In genomic region chr20:24018796-24019195, GRCh38 we compare ENCODE assay signal across 33 cellular contexts. TPM values are rescaled to one million over a fixed set of nuclear protein-coding genes. Genes with fewer than 3 reads are reported as not detected.
DNase-seq lines count a peak whose midpoint lies in the region; ATAC-seq and TF ChIP-seq lines count a peak whose summit lies in the region.
"Had no signal": no experiment of that assay in that cellular context is flagged by ENCODE, and none has a peak within 500 bp of the region (broad histone marks: within the 10 kb centered on the region; RNA-seq: fewer than 3 reads in every experiment).

No MANE protein-coding gene starts in this region.

- peaks cover 16% of the 10 kb centered on the region for H3K4me1 Mint-ChIP-seq in stimulated activated effector memory CD8-positive, alpha-beta T cell treated with anti-CD3 and anti-CD28 coated beads, Interleukin-12 subunit alpha, Interleukin-12 subunit beta, amount 100 ng/mL, for 72 hours
- H3K4me1 Mint-ChIP-seq: memory B cell; stimulated activated memory B cell treated with anti-CD40 and anti-IgM and Interleukin-4, amounts not matched to agents 10 μg/mL and 1 μg/mL and 100 μg/mL, for 72 hours had no signal

- no peak overlapping the region for H3K27ac ChIP-seq in RWPE2 (ENCODE audit: poor library complexity, severe bottlenecking)
- H3K27ac ChIP-seq in upper lobe of right lung: no peak overlapping the region
- H3K27ac ChIP-seq: adrenal gland, esophagus muscularis mucosa, gastroesophageal sphincter, HL-60, right atrium auricular region, spleen, suprapubic skin, WERI-Rb-1 had no signal

- intact Hi-C loops in upper lobe of right lung (cut with DNase I): no loop called here

- H3K9me3 ChIP-seq in RWPE2 (ENCODE audit: severe bottlenecking): no peaks in the 10 kb centered on the region
- H3K9me3 ChIP-seq in upper lobe of right lung: no peaks in the 10 kb centered on the region
- H3K9me3 ChIP-seq: adrenal gland, esophagus muscularis mucosa, gastroesophageal sphincter, right atrium auricular region, SK-N-SH, spleen, suprapubic skin had no signal

- ATAC-seq in RWPE2 (ENCODE audit: low read depth) (peak; percentile 91), upper lobe of right lung (peak; percentile 88)
- no peak for ATAC-seq in stimulated activated effector memory CD8-positive, alpha-beta T cell treated with anti-CD3 and anti-CD28 coated beads, Interleukin-12 subunit alpha, Interleukin-12 subunit beta, amount 100 ng/mL, for 72 hours
- ATAC-seq: gastroesophageal sphincter; naive thymus-derived CD8-positive, alpha-beta T cell; stimulated activated memory B cell treated with anti-CD40 and anti-IgM and Interleukin-4, amounts not matched to agents 10 μg/mL and 1 μg/mL and 100 μg/mL, for 72 hours had no signal

- DNase-seq in NCI-H748 (lab: John Stamatoyannopoulos, UW; ENCODE audit: unreplicated experiment): peak; percentile 60
- DNase-seq in NCI-H748 treated with DMSO at 0.1 percent for 48 hours (lab: John Stamatoyannopoulos, UW): no peak
- DNase-seq in RWPE2 (ENCODE audit: low spot score): no peak
- DNase-seq in islet precursor cell: peak; percentile 56
- DNase-seq in upper lobe of right lung: no peak
- no peak for DNase-seq in NCI-H524 (lab: John Stamatoyannopoulos, UW)
- DNase-seq in stimulated activated effector memory CD8-positive, alpha-beta T cell treated with anti-CD3 and anti-CD28 coated beads, Interleukin-12 subunit alpha, Interleukin-12 subunit beta, amount 100 ng/mL, for 72 hours (ENCODE audit: low spot score in 2 of 2): no peak
- no peak for DNase-seq in mesenteric fat pad (ENCODE audit: low spot score)
- DNase-seq: activated CD4-positive, alpha-beta T cell treated with anti-CD3 and anti-CD28 coated beads, Interleukin-2, amount 10 ng/mL, durations not matched to agents 24 days and 14 days; activated naive CD4-positive, alpha-beta T cell; activated T-cell treated with anti-CD3 and anti-CD28 coated beads, Interleukin-2, amount 50 U/mL, for 48 hours; adrenal gland; DND-41; effector CD8-positive, alpha-beta T cell; kidney; naive thymus-derived CD8-positive, alpha-beta T cell; NCI-H2081 treated with DMSO at 0.1 percent for 48 hours; NCI-H510A treated with DMSO at 0.1 percent for 48 hours; RPMI8226; SK-N-SH; spleen; stimulated activated CD4-positive, alpha-beta T cell treated with anti-CD3 and anti-CD28 coated beads, Interleukin-2, amount 100 ng/mL, for 48 hours; WERI-Rb-1 had no signal

- H3K36me3 ChIP-seq in RWPE2 (ENCODE audit: low read depth) (no peaks in the 10 kb centered on the region), upper lobe of right lung (no peaks in the 10 kb centered on the region)
- H3K36me3 ChIP-seq: adrenal gland, esophagus muscularis mucosa, gastroesophageal sphincter, right atrium auricular region, spleen, suprapubic skin, WERI-Rb-1 had no signal

- no peaks in the 10 kb centered on the region for H3K9me3 Mint-ChIP-seq in stimulated activated effector memory CD8-positive, alpha-beta T cell treated with anti-CD3 and anti-CD28 coated beads, Interleukin-12 subunit alpha, Interleukin-12 subunit beta, amount 100 ng/mL, for 72 hours
- H3K9me3 Mint-ChIP-seq: activated CD4-positive, alpha-beta T cell treated with anti-CD3 and anti-CD28 coated beads, Interleukin-2, amount 10 ng/mL, durations not matched to agents 24 days and 14 days; stimulated activated memory B cell treated with anti-CD40 and anti-IgM and Interleukin-4, amounts not matched to agents 10 μg/mL and 1 μg/mL and 100 μg/mL, for 72 hours had no signal

- H3K4me1 ChIP-seq in RWPE2 (ENCODE audit: insufficient read depth, poor library complexity, severe bottlenecking) (peaks cover 5% of the 10 kb centered on the region), upper lobe of right lung (no peaks in the 10 kb centered on the region)
- H3K4me1 ChIP-seq: adrenal gland, esophagus muscularis mucosa, gastroesophageal sphincter, right atrium auricular region, spleen, suprapubic skin had no signal

- TF ChIP-seq CTCF in RWPE2 (IDR thresholded peaks at IDR 0.05; ENCODE audit: poor library complexity, severe bottlenecking) (no peak), upper lobe of right lung (IDR thresholded peaks at IDR 0.05) (no peak)

- H3K27me3 ChIP-seq in RWPE2 (ENCODE audit: insufficient read depth, poor library complexity, severe bottlenecking) (no peaks in the 10 kb centered on the region), upper lobe of right lung (peaks cover 4% of the 10 kb centered on the region)
- H3K27me3 ChIP-seq: adrenal gland, right atrium auricular region had no signal

- no peak overlapping the region for H3K27ac Mint-ChIP-seq in stimulated activated effector memory CD8-positive, alpha-beta T cell treated with anti-CD3 and anti-CD28 coated beads, Interleukin-12 subunit alpha, Interleukin-12 subunit beta, amount 100 ng/mL, for 72 hours
- H3K27ac Mint-ChIP-seq: activated CD4-positive, alpha-beta T cell treated with anti-CD3 and anti-CD28 coated beads, Interleukin-2, amount 10 ng/mL, durations not matched to agents 24 days and 14 days; brain; memory B cell; stimulated activated memory B cell treated with anti-CD40 and anti-IgM and Interleukin-4, amounts not matched to agents 10 μg/mL and 1 μg/mL and 100 μg/mL, for 72 hours had no signal

- no peak overlapping the region for H3K4me3 Mint-ChIP-seq in stimulated activated effector memory CD8-positive, alpha-beta T cell treated with anti-CD3 and anti-CD28 coated beads, Interleukin-12 subunit alpha, Interleukin-12 subunit beta, amount 100 ng/mL, for 72 hours
- H3K4me3 Mint-ChIP-seq: activated CD4-positive, alpha-beta T cell treated with anti-CD3 and anti-CD28 coated beads, Interleukin-2, amount 10 ng/mL, durations not matched to agents 24 days and 14 days; brain; memory B cell; naive thymus-derived CD8-positive, alpha-beta T cell; stimulated activated memory B cell treated with anti-CD40 and anti-IgM and Interleukin-4, amounts not matched to agents 10 μg/mL and 1 μg/mL and 100 μg/mL, for 72 hours had no signal

- H3K36me3 Mint-ChIP-seq in stimulated activated effector memory CD8-positive, alpha-beta T cell treated with anti-CD3 and anti-CD28 coated beads, Interleukin-12 subunit alpha, Interleukin-12 subunit beta, amount 100 ng/mL, for 72 hours: no peaks in the 10 kb centered on the region
- H3K36me3 Mint-ChIP-seq: brain; memory B cell; naive thymus-derived CD8-positive, alpha-beta T cell; stimulated activated memory B cell treated with anti-CD40 and anti-IgM and Interleukin-4, amounts not matched to agents 10 μg/mL and 1 μg/mL and 100 μg/mL, for 72 hours had no signal

- no peak overlapping the region for H3K4me3 ChIP-seq in RWPE2 (ENCODE audit: severe bottlenecking)
- no peak overlapping the region for H3K4me3 ChIP-seq in upper lobe of right lung
- H3K4me3 ChIP-seq: adrenal gland, esophagus muscularis mucosa, gastroesophageal sphincter, right atrium auricular region, spleen, suprapubic skin had no signal

RNA-seq across cellular contexts. Expression of gene GGTLC1, which starts 30.2 kb away (rescaled TPM):
- 105 TPM for total RNA-seq in upper lobe of right lung
- not detected for total RNA-seq in mesenteric fat pad
- total RNA-seq: activated CD4-positive, alpha-beta T cell treated with anti-CD3 and anti-CD28 coated beads, Interleukin-2, amount 10 ng/mL, durations not matched to agents 24 days and 14 days; esophagus muscularis mucosa; gastroesophageal sphincter; kidney; naive thymus-derived CD8-positive, alpha-beta T cell; osteoblast; right atrium auricular region; spleen; suprapubic skin; urinary bladder had no signal

Comparison
In these comparisons a context has a peak if more than half of its experiments do, and no peak if none do; other contexts are left out.
1. DNase-seq: peak in NCI-H748 (single experiment) and islet precursor cell (single experiment); none in NCI-H748 treated with DMSO at 0.1 percent for 48 hours (single experiment), RWPE2 (single experiment), upper lobe of right lung (single experiment), NCI-H524 (0 of 2), stimulated activated effector memory CD8-positive, alpha-beta T cell treated with anti-CD3 and anti-CD28 coated beads, Interleukin-12 subunit alpha, Interleukin-12 subunit beta, amount 100 ng/mL, for 72 hours (0 of 2) and mesenteric fat pad (single experiment).
2. RNA of gene GGTLC1, which starts 30.2 kb away (total RNA-seq): 105 TPM in upper lobe of right lung (single experiment); not detected in mesenteric fat pad (single experiment); every median in the first group is over 100 times any median in the second.